13 cellular contexts compared by ENCODE assay signal in genomic region chr15:90418627-90419026, GRCh38. TPM values are rescaled to one million over a fixed set of nuclear protein-coding genes. Genes with fewer than 3 reads are reported as not detected.
DNase-seq lines count a peak whose midpoint lies in the region; TF ChIP-seq lines count a peak whose summit lies in the region.
"Had no signal": no experiment of that assay in that cellular context is flagged by ENCODE, and none has a peak within 500 bp of the region (broad histone marks: within the 10 kb centered on the region; RNA-seq: fewer than 3 reads in every experiment).

No MANE protein-coding gene starts in this region.

- H3K27ac ChIP-seq in A673 (ENCODE audit: low read depth, low read length, poor library complexity, severe bottlenecking) (peak overlapping the region; percentile 19), OCI-LY1 (ENCODE audit: low read depth, low read length, poor library complexity, severe bottlenecking) (no peak overlapping the region)

- H2AFZ ChIP-seq in OCI-LY1 (ENCODE audit: low read length): no peak overlapping the region

- H3K4me3 ChIP-seq in A673 (ENCODE audit: low read depth, low read length, poor library complexity, severe bottlenecking): no peak overlapping the region
- H3K4me3 ChIP-seq in OCI-LY1 (ENCODE audit: low read depth, low read length, poor library complexity, severe bottlenecking): no peak overlapping the region
- H3K4me3 ChIP-seq: prostate gland had no signal

- H3K4me3 Mint-ChIP-seq in chondrocyte (ENCODE audit: unreplicated experiment): no peak overlapping the region
- no peak overlapping the region for H3K4me3 Mint-ChIP-seq in nephron progenitor cell
- H3K4me3 Mint-ChIP-seq: brain had no signal

- POLR2A ChIA-PET in A673 (lab: Charles Lee; ENCODE audit: low non-redundant PET): no interaction called here

- no peaks in the 10 kb centered on the region for H3K9me2 ChIP-seq in OCI-LY1 (ENCODE audit: low read depth, low read length)

- H3K36me3 Mint-ChIP-seq in chondrocyte (ENCODE audit: low read depth) (no peaks in the 10 kb centered on the region), nephron progenitor cell (ENCODE audit: low read depth) (peaks cover 13% of the 10 kb centered on the region)

- BruUV-seq in A673 (replicated peaks; lab: Mats Ljungman, UMichigan): no TSS peak

- H3K27me3 ChIP-seq in A673 (replicated peaks; ENCODE audit: insufficient read depth, low read depth, low read length, poor library complexity) (no peaks in the 10 kb centered on the region), OCI-LY1 (ENCODE audit: insufficient read depth, low read length) (no peaks in the 10 kb centered on the region)

- H3F3A ChIP-seq in OCI-LY1 (ENCODE audit: insufficient read depth, low read length): no peaks in the 10 kb centered on the region

- peaks cover 69% of the 10 kb centered on the region for H3K4me1 Mint-ChIP-seq in chondrocyte (ENCODE audit: low read depth)
- H3K4me1 Mint-ChIP-seq in nephron progenitor cell: peaks cover 15% of the 10 kb centered on the region

- H3K79me2 ChIP-seq in OCI-LY1 (ENCODE audit: insufficient read depth, low read length): peaks cover 71% of the 10 kb centered on the region

- no peaks in the 10 kb centered on the region for H3K36me3 ChIP-seq in A673 (ENCODE audit: insufficient read depth, low read length, poor library complexity, severe bottlenecking)
- H3K36me3 ChIP-seq in OCI-LY1 (ENCODE audit: insufficient read depth, low read length): no peaks in the 10 kb centered on the region
- H3K36me3 ChIP-seq: prostate gland had no signal

- H3K27ac Mint-ChIP-seq in chondrocyte (ENCODE audit: unreplicated experiment): peak overlapping the region; percentile 81
- H3K27ac Mint-ChIP-seq in nephron progenitor cell: peak overlapping the region; percentile 48

- H3K4me1 ChIP-seq in A673 (ENCODE audit: insufficient read depth, low read length, poor library complexity, severe bottlenecking) (peaks cover 45% of the 10 kb centered on the region), OCI-LY1 (ENCODE audit: insufficient read depth, low read length, severe bottlenecking) (peaks cover 34% of the 10 kb centered on the region)

- H3K27me3 Mint-ChIP-seq in chondrocyte (ENCODE audit: low read depth) (no peaks in the 10 kb centered on the region), nephron progenitor cell (ENCODE audit: low read depth, poor library complexity) (no peaks in the 10 kb centered on the region)

- H3K4me2 ChIP-seq in OCI-LY1 (ENCODE audit: low read length): peak overlapping the region; percentile 10; the same call in 1 of the 2 replicates

- H3K9me3 Mint-ChIP-seq in chondrocyte (ENCODE audit: low read depth): peaks cover 3% of the 10 kb centered on the region
- H3K9me3 Mint-ChIP-seq in nephron progenitor cell: peaks cover 15% of the 10 kb centered on the region

- no peaks in the 10 kb centered on the region for H3K9me3 ChIP-seq in A673 (ENCODE audit: low read depth, low read length, poor library complexity, severe bottlenecking)
- no peaks in the 10 kb centered on the region for H3K9me3 ChIP-seq in OCI-LY1 (ENCODE audit: low read length)
- H3K9me3 ChIP-seq: prostate gland had no signal

- TF ChIP-seq CTCF in A673 (conservative IDR thresholded peaks at IDR 0.05; ENCODE audit: low read depth, low read length) (no peak), OCI-LY1 (IDR thresholded peaks at IDR 0.05; ENCODE audit: low read length) (no peak), chondrocyte (IDR thresholded peaks at IDR 0.05) (no peak), nephron progenitor cell (IDR thresholded peaks at IDR 0.05) (no peak)

- no peaks in the 10 kb centered on the region for H4K20me1 ChIP-seq in OCI-LY1 (ENCODE audit: insufficient read depth, low read length)

- CTCF ChIA-PET in A673 (lab: Charles Lee): no interaction called here

- no peak overlapping the region for H3K9ac ChIP-seq in OCI-LY1 (ENCODE audit: low read length)

- DNase-seq in A673 (ENCODE audit: low spot score) (no peak), chondrocyte (ENCODE audit: low spot score) (no peak), nephron progenitor cell (no peak), mesenteric fat pad (ENCODE audit: low spot score) (no peak), T-helper 9 cell (no peak), hepatic stellate cell (ENCODE audit: low spot score) (no peak), erythroblast (lab: John Stamatoyannopoulos, UW) (no peak)
- DNase-seq: activated CD4-positive, alpha-beta T cell treated with anti-CD3 and anti-CD28 coated beads, Interleukin-2, amount 50 U/mL, for 4 hours; NCI-H446; SHP77 treated with DMSO at 0.1 percent for 48 hours had no signal

- intact Hi-C loops in A673 (cut with micrococcal nuclease; ENCODE audit: unreplicated experiment): no loop called here

- TF ChIP-seq POLR2A in erythroblast (IDR thresholded peaks at IDR 0.05; ENCODE audit: low read length): no peak

RNA-seq across cellular contexts. Expression of gene IQGAP1, which starts 30.6 kb away (rescaled TPM):
- 115 and 119 TPM in 2 replicates for total RNA-seq in A673 (2021)
- total RNA-seq in chondrocyte: 206 to 214 TPM (median 209 TPM) in 3 replicates
- 210 TPM for total RNA-seq in mesenteric fat pad
